2 cellular contexts compared by ENCODE assay signal in genomic region chr6:7148100-7148822, GRCh38.
TF ChIP-seq lines count a peak whose summit lies in the region.

No MANE protein-coding gene starts in this region.

TF ChIP-seq in SK-N-SH, 30 proteins besides CTCF, POLR2A, EP300 and RAD21 (continued from another document):
- TF ChIP-seq IRF3 (IDR thresholded peaks at IDR 0.05; ENCODE audit: low read depth, low read length) = no peak
- TF ChIP-seq NFIC (IDR thresholded peaks at IDR 0.05; ENCODE audit: borderline replicate concordance) = no peak
- TF ChIP-seq GATA2 (CRISPR knock-in tag; IDR thresholded peaks at IDR 0.05) = no peak
- TF ChIP-seq MAX (IDR thresholded peaks at IDR 0.05; ENCODE audit: low read depth) = peak; percentile 71
- peak; percentile 78 for TF ChIP-seq PBX3 (IDR thresholded peaks at IDR 0.05)
- TF ChIP-seq NRF1 (IDR thresholded peaks at IDR 0.05; ENCODE audit: low read depth, low read length) = no peak
- TF ChIP-seq MEF2A (IDR thresholded peaks at IDR 0.05; ENCODE audit: borderline replicate concordance, low read depth) = no peak
- TF ChIP-seq JUND (IDR thresholded peaks at IDR 0.05) = 0 out of 2 replicates have a peak, but pooled peaks have one; percentile 19
- TF ChIP-seq RFX5 (IDR thresholded peaks at IDR 0.05; ENCODE audit: low read length) = no peak
- TF ChIP-seq GABPA (IDR thresholded peaks at IDR 0.05; ENCODE audit: low read depth) = no peak
- no peak for TF ChIP-seq RCOR1 (IDR thresholded peaks at IDR 0.05; ENCODE audit: low read length)
- no peak for TF ChIP-seq CHD2 (IDR thresholded peaks at IDR 0.05; ENCODE audit: low read length, partially characterized antibody)
- TF ChIP-seq FOSL2 (IDR thresholded peaks at IDR 0.05; ENCODE audit: borderline replicate concordance, low read depth) = 0 out of 2 replicates have a peak, but pooled peaks have one; percentile 43
- no peak for TF ChIP-seq POLR2AphosphoS5 (IDR thresholded peaks at IDR 0.05; ENCODE audit: low read depth, low read length)
- TF ChIP-seq ZBTB33 (IDR thresholded peaks at IDR 0.05; ENCODE audit: borderline replicate concordance, low read depth) = no peak

TF ChIP-seq in SK-N-SH treated with all-trans-retinoic acid at 6 μM for 48 hours, 23 proteins besides CTCF, POLR2A, EP300 and RAD21 (continued from another document):
- TF ChIP-seq TSHZ2 (CRISPR knock-in tag; IDR thresholded peaks at IDR 0.05) (no peak), ZFP30 (CRISPR knock-in tag; IDR thresholded peaks at IDR 0.05) (no peak), ZNF8 (CRISPR knock-in tag; IDR thresholded peaks at IDR 0.05) (no peak), ZC3H10 (CRISPR knock-in tag; IDR thresholded peaks at IDR 0.05) (no peak), ISL1 (CRISPR knock-in tag; IDR thresholded peaks at IDR 0.05) (no peak), OSR1 (CRISPR knock-in tag; IDR thresholded peaks at IDR 0.05) (no peak), CSDC2 (CRISPR knock-in tag; IDR thresholded peaks at IDR 0.05) (no peak), RARB (CRISPR knock-in tag; IDR thresholded peaks at IDR 0.05) (no peak), ZNF70 (CRISPR knock-in tag; IDR thresholded peaks at IDR 0.05) (no peak), SNAI2 (CRISPR knock-in tag; IDR thresholded peaks at IDR 0.05) (no peak), POU6F1 (CRISPR knock-in tag; IDR thresholded peaks at IDR 0.05; ENCODE audit: borderline replicate concordance, low read depth) (no peak), CSRNP3 (CRISPR knock-in tag; IDR thresholded peaks at IDR 0.05) (no peak), BACH2 (CRISPR knock-in tag; IDR thresholded peaks at IDR 0.05; ENCODE audit: borderline replicate concordance) (no peak), CREB5 (CRISPR knock-in tag; IDR thresholded peaks at IDR 0.05; ENCODE audit: low read depth) (no peak)
